Comparison of ENCODE assay signal across 20 cellular contexts in the genomic region with DNA sequence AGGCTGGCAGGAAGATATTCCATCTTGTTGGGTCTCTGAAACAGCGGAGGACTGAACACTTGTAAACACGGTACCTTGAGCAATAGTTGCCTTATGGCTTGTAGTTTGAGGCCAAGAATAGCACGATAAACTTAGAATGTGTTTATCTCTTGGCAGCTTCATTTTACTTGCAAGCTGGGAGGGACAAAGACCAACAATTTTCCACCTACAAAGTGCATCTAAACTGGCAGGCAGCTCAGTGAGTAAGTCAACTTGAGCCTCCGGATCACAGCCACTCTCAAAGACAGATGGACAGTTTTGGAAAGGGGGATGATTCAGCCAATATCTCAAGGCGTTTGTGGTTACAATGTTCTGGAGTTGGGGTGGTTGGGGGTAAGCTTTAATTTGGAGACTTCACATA.
DNase-seq lines count a peak whose midpoint lies in the region; ATAC-seq and TF ChIP-seq lines count a peak whose summit lies in the region.
"Had no signal": no experiment of that assay in that cellular context is flagged by ENCODE, and none has a peak within 500 bp of the region (broad histone marks: within the 10 kb centered on the region; RNA-seq: fewer than 3 reads in every experiment).

No MANE protein-coding gene starts in this region.

- H3K27ac ChIP-seq in GM23338 (ENCODE audit: low read depth), result no peak overlapping the region
- H3K27ac ChIP-seq in cardiac muscle cell, result peak overlapping the region; percentile 26
- H3K27ac ChIP-seq: gastroesophageal sphincter, SK-N-MC had no signal

- H3K36me3 Mint-ChIP-seq in GM23338 (ENCODE audit: low read depth) (no peaks in the 10 kb centered on the region), progenitor cell of endocrine pancreas (ENCODE audit: insufficient read depth) (no peaks in the 10 kb centered on the region)
- H3K36me3 Mint-ChIP-seq: activated CD8-positive, alpha-beta memory T cell treated with anti-CD3 and anti-CD28 coated beads, Interleukin-2, amount 10 ng/mL, durations not matched to agents 7 days and 5 days had no signal

- no peak overlapping the region for H3K4me3 ChIP-seq in GM23338
- no peak overlapping the region for H3K4me3 ChIP-seq in astrocyte of the cerebellum (ENCODE audit: low read depth, low read length)
- no peak overlapping the region for H3K4me3 ChIP-seq in cardiac muscle cell
- H3K4me3 ChIP-seq: gastroesophageal sphincter, mucosa of descending colon, SK-N-MC had no signal

- H4K20me1 ChIP-seq in GM23338 (replicated peaks; ENCODE audit: insufficient read depth), result no peaks in the 10 kb centered on the region

- no peaks in the 10 kb centered on the region for H3K4me1 Mint-ChIP-seq in GM23338
- no peaks in the 10 kb centered on the region for H3K4me1 Mint-ChIP-seq in progenitor cell of endocrine pancreas (ENCODE audit: low read depth)
- H3K4me1 Mint-ChIP-seq: activated CD8-positive, alpha-beta memory T cell treated with anti-CD3 and anti-CD28 coated beads, Interleukin-2, amount 10 ng/mL, durations not matched to agents 7 days and 5 days; H9 had no signal

- H3K36me3 ChIP-seq in GM23338 (ENCODE audit: insufficient read depth) (no peaks in the 10 kb centered on the region), cardiac muscle cell (no peaks in the 10 kb centered on the region)
- H3K36me3 ChIP-seq: gastroesophageal sphincter had no signal

- H3K27ac Mint-ChIP-seq in GM23338 (peak overlapping the region; percentile 70; the same call in 1 of the 2 replicates), progenitor cell of endocrine pancreas (peak overlapping the region; percentile 26)
- H3K27ac Mint-ChIP-seq: activated CD8-positive, alpha-beta memory T cell treated with anti-CD3 and anti-CD28 coated beads, Interleukin-2, amount 10 ng/mL, durations not matched to agents 7 days and 5 days; T-helper 2 cell treated with Interferon-gamma antibody and Interleukin-4, amounts not matched to agents 5 μg/mL and 100 μg/mL, for 36 hours had no signal

- H3K4me2 ChIP-seq in GM23338, result no peak overlapping the region

- no peak for DNase-seq in GM23338 (ENCODE audit: low spot score)
- peak; percentile 23 for DNase-seq in astrocyte of the cerebellum (ENCODE audit: low read depth)
- DNase-seq in cardiac muscle cell (ENCODE audit: low read depth in 1 of 2, low spot score in 1 of 2), result peak; percentile 9 to 56
- no peak for DNase-seq in progenitor cell of endocrine pancreas (ENCODE audit: low spot score, unreplicated experiment)
- DNase-seq in effector CD8-positive, alpha-beta T cell (lab: John Stamatoyannopoulos, UW), result no peak
- no peak for DNase-seq in NCI-H2107 (lab: John Stamatoyannopoulos, UW)
- no peak for DNase-seq in DMS153 (lab: John Stamatoyannopoulos, UW)
- DNase-seq: activated CD8-positive, alpha-beta memory T cell treated with anti-CD3 and anti-CD28 coated beads, Interleukin-2, amount 10 ng/mL, durations not matched to agents 7 days and 5 days; activated effector memory CD4-positive, alpha-beta T cell treated with Interleukin-2 at 50 U/mL for 16 hours; H9; mucosa of descending colon; MV-4-11; NCI-H2081; NCI-H69; PC-3; stimulated activated CD4-positive, alpha-beta T cell treated with anti-CD3 and anti-CD28 coated beads, Interleukin-4, amount 100 ng/mL, for 24 hours had no signal

- in situ Hi-C loops in astrocyte of the cerebellum (cut with HindIII; ENCODE audit: low sequenced_read_pairs), result no loop called here

- H3K9me3 Mint-ChIP-seq in GM23338, result no peaks in the 10 kb centered on the region
- no peaks in the 10 kb centered on the region for H3K9me3 Mint-ChIP-seq in progenitor cell of endocrine pancreas (ENCODE audit: low read depth)
- H3K9me3 Mint-ChIP-seq: H9; T-helper 2 cell treated with Interferon-gamma antibody and Interleukin-4, amounts not matched to agents 5 μg/mL and 100 μg/mL, for 36 hours had no signal

- H3K9me3 ChIP-seq in cardiac muscle cell (ENCODE audit: low read depth), result no peaks in the 10 kb centered on the region
- H3K9me3 ChIP-seq: gastroesophageal sphincter, mucosa of descending colon had no signal

- peak overlapping the region; percentile 89 for H2AFZ ChIP-seq in GM23338

- ATAC-seq in GM23338, result no peak
- no peak for ATAC-seq in activated CD4-positive, CD25-positive, alpha-beta regulatory T cell treated with anti-CD3 and anti-CD28 coated beads, Interleukin-2, amount 50 U/mL, for 24 hours
- ATAC-seq: activated CD8-positive, alpha-beta memory T cell treated with anti-CD3 and anti-CD28 coated beads, Interleukin-2, amount 10 ng/mL, durations not matched to agents 7 days and 5 days; gastroesophageal sphincter; mucosa of descending colon; PC-3 had no signal

- no peaks in the 10 kb centered on the region for H3K4me1 ChIP-seq in GM23338 (ENCODE audit: insufficient read depth)
- H3K4me1 ChIP-seq in cardiac muscle cell (ENCODE audit: low read depth), result peaks cover 10% of the 10 kb centered on the region

- H3K27me3 Mint-ChIP-seq in GM23338 (ENCODE audit: insufficient read depth, low read depth, poor library complexity) (no peaks in the 10 kb centered on the region), progenitor cell of endocrine pancreas (no peaks in the 10 kb centered on the region)
- H3K27me3 Mint-ChIP-seq: activated CD8-positive, alpha-beta memory T cell treated with anti-CD3 and anti-CD28 coated beads, Interleukin-2, amount 10 ng/mL, durations not matched to agents 7 days and 5 days had no signal

- H3K9me2 ChIP-seq in GM23338 (ENCODE audit: insufficient read depth), result no peaks in the 10 kb centered on the region

- no peaks in the 10 kb centered on the region for H3F3A ChIP-seq in GM23338 (replicated peaks; ENCODE audit: low read depth)

- TF ChIP-seq CTCF in GM23338 (conservative IDR thresholded peaks at IDR 0.05; ENCODE audit: low read depth in 2 of 2) (no peak), astrocyte of the cerebellum (IDR thresholded peaks at IDR 0.05; ENCODE audit: low read depth, low read length, missing control alignments) (no peak), cardiac muscle cell (IDR thresholded peaks at IDR 0.05; ENCODE audit: low read depth, low read length) (no peak), progenitor cell of endocrine pancreas (IDR thresholded peaks at IDR 0.05; ENCODE audit: unreplicated experiment) (no peak)

- H3K27me3 ChIP-seq in GM23338 (ENCODE audit: insufficient read depth) (no peaks in the 10 kb centered on the region), cardiac muscle cell (no peaks in the 10 kb centered on the region)
- H3K27me3 ChIP-seq: gastroesophageal sphincter had no signal

- H3K4me3 Mint-ChIP-seq in GM23338 (no peak overlapping the region), progenitor cell of endocrine pancreas (ENCODE audit: low read depth) (no peak overlapping the region)
- H3K4me3 Mint-ChIP-seq: activated CD8-positive, alpha-beta memory T cell treated with anti-CD3 and anti-CD28 coated beads, Interleukin-2, amount 10 ng/mL, durations not matched to agents 7 days and 5 days; H9; T-helper 2 cell treated with Interferon-gamma antibody and Interleukin-4, amounts not matched to agents 5 μg/mL and 100 μg/mL, for 36 hours had no signal

- H3K79me2 ChIP-seq in GM23338 (replicated peaks; ENCODE audit: insufficient read depth), result no peaks in the 10 kb centered on the region

TF ChIP-seq in GM23338, 12 proteins besides CTCF, POLR2A, EP300 and RAD21:
- TF ChIP-seq NANOG (IDR thresholded peaks at IDR 0.05; ENCODE audit: borderline replicate concordance) (no peak), JUNB (IDR thresholded peaks at IDR 0.05; ENCODE audit: unreplicated experiment) (no peak), CREB1 (CRISPR knock-in tag; IDR thresholded peaks at IDR 0.05; ENCODE audit: low read depth) (no peak)

Comparison
In these comparisons a context has a peak if more than half of its experiments do, and no peak if none do; other contexts are left out.
1. DNase-seq: peak in astrocyte of the cerebellum (single experiment) and cardiac muscle cell (2 of 2); none in GM23338 (single experiment), progenitor cell of endocrine pancreas (single experiment), effector CD8-positive, alpha-beta T cell (single experiment), NCI-H2107 (single experiment) and DMS153 (single experiment).